ENCODE assay signal across 19 cellular contexts in the genomic region with DNA sequence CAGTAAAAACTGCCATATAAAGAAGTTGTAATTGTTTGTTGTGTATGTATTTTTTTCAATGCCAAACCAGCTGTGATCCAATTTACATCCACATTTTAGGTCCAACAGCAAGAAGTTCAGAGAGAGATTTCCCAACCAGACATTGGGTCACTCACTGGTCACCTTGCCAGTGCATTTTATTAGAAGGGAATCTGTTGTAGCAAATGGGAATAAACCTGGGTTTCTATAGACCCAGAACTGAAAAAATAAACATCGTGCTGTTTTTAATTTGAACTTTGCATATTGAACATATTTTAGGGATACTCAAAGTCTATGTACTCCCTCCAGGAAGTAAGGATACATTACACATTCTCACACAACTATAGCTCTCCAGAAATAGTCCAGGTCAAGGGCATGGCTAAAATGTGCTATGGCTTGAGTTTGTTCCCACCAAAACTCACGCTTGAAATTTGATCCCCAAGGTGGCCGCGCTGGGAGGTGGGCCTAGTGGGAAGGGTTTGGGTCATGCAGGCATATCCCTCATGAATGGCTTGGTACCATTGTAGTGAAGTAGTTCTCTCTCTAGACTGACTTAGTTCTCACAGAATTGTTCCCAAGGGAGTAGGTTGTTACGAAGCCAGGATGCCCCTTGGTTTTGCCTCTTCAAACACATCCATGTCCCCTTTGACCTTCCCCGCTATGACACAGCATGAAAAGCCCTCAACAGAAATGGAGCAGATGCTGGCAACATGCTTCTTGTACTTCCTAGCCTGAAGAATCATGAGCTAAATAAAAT.
DNase-seq lines count a peak whose midpoint lies in the region; ATAC-seq and TF ChIP-seq lines count a peak whose summit lies in the region.
"Had no signal": no experiment of that assay in that cellular context is flagged by ENCODE, and none has a peak within 500 bp of the region (broad histone marks: within the 10 kb centered on the region; RNA-seq: fewer than 3 reads in every experiment).

No MANE protein-coding gene starts in this region.

- no peak overlapping the region for H3K4me2 ChIP-seq in fibroblast of lung (ENCODE audit: extremely low read depth, insufficient read depth, low read length)
- H3K4me2 ChIP-seq: PC-9 had no signal

- WGBS in spleen, 5 donors, result 86 to 93% (median 92%) methylated on average over 6 of the region's 6 CpGs

- ATAC-seq in T-helper 17 cell, result no peak

- H4K20me1 ChIP-seq in fibroblast of lung (ENCODE audit: control insufficient read depth, extremely low read depth, insufficient read depth, low read length), result no peaks in the 10 kb centered on the region

- no peaks in the 10 kb centered on the region for H3K79me2 ChIP-seq in fibroblast of lung (ENCODE audit: control insufficient read depth, insufficient read depth, low read length)

- H3K36me3 Mint-ChIP-seq in T-helper 17 cell (ENCODE audit: low read depth), result peaks cover 2% of the 10 kb centered on the region

- H3K9me3 ChIP-seq in T-helper 17 cell (ENCODE audit: control insufficient read depth, low read length, poor library complexity, severe bottlenecking) (no peaks in the 10 kb centered on the region), fibroblast of lung (ENCODE audit: control insufficient read depth, insufficient read depth, low read depth, low read length) (no peaks in the 10 kb centered on the region), spleen (no peaks in the 10 kb centered on the region)
- H3K9me3 ChIP-seq: HAP-1 had no signal

- TF ChIP-seq CTCF in fibroblast of lung (conservative IDR thresholded peaks at IDR 0.05 in 1 of 2, IDR thresholded peaks at IDR 0.05 in 1 of 2; ENCODE audit: low read depth in 1 of 2, low read length in 2 of 2) (no peak), spleen (IDR thresholded peaks at IDR 0.05 in 8 of 11, conservative IDR thresholded peaks at IDR 0.05 in 3 of 11) (no peak)

- H3K4me3 Mint-ChIP-seq in T-helper 17 cell, result peak overlapping the region; percentile 5
- H3K4me3 Mint-ChIP-seq: CD14-positive monocyte had no signal

- intact Hi-C loops in spleen (cut with DNase I; ENCODE audit: low total_unique reads), result no loop called here

- H3K4me3 ChIP-seq in fibroblast of lung (replicated peaks in 1 of 4; ENCODE audit: control extremely low read depth in 1 of 4, insufficient read depth in 1 of 4, low read depth in 3 of 4, low read length in 4 of 4) (no peak overlapping the region), spleen (no peak overlapping the region)
- H3K4me3 ChIP-seq: HAP-1, PC-9, SK-N-MC had no signal

- H3K27ac Mint-ChIP-seq in T-helper 17 cell, result no peak overlapping the region

- TF ChIP-seq POLR2A in spleen (IDR thresholded peaks at IDR 0.05), result no peak

- H3K4me1 ChIP-seq in fibroblast of lung (ENCODE audit: control insufficient read depth, extremely low read depth, insufficient read depth, low read length) (no peaks in the 10 kb centered on the region), spleen (peaks cover 12 to 33% (median 24%) of the 10 kb centered on the region in 6 donors)
- H3K4me1 ChIP-seq: HAP-1 had no signal

- no peak overlapping the region for H2AFZ ChIP-seq in fibroblast of lung (ENCODE audit: low read length)
- H2AFZ ChIP-seq: PC-9 had no signal

- no peaks in the 10 kb centered on the region for H3K27me3 Mint-ChIP-seq in T-helper 17 cell

- H3K36me3 ChIP-seq in fibroblast of lung (ENCODE audit: control insufficient read depth, insufficient read depth, low read length) (peaks cover 2% of the 10 kb centered on the region), spleen (peaks cover 0 to 16% (median 0%) of the 10 kb centered on the region in 6 donors)
- H3K36me3 ChIP-seq: HAP-1 had no signal

- H3K27ac ChIP-seq in fibroblast of lung (ENCODE audit: insufficient read depth, low read length) (peak overlapping the region; percentile 20), spleen (no peak overlapping the region)
- H3K27ac ChIP-seq: PC-9, SK-N-MC had no signal

- no peaks in the 10 kb centered on the region for H3K27me3 ChIP-seq in fibroblast of lung (ENCODE audit: control insufficient read depth, insufficient read depth, low read length)
- H3K27me3 ChIP-seq in spleen (replicated peaks in 1 of 7), result no peaks in the 10 kb centered on the region

- DNase-seq in T-helper 17 cell, result no peak
- peak; percentile 98 for DNase-seq in brain pericyte (ENCODE audit: low read depth, low spot score)
- peak in 1 of 2 donors; percentile 40 for DNase-seq in fibroblast of lung (ENCODE audit: low read depth in 2 of 2)
- DNase-seq in spleen, result peak; percentile 25
- DNase-seq in NCI-H774 (lab: John Stamatoyannopoulos, UW), result no peak
- DNase-seq in NCI-H2227 (lab: John Stamatoyannopoulos, UW; ENCODE audit: unreplicated experiment), result no peak
- no peak for DNase-seq in COR-L47 (lab: John Stamatoyannopoulos, UW)
- DNase-seq: DMS79, Karpas-422, NCI-H1417, NCI-H1694 treated with DMSO at 0.1 percent for 48 hours, NCI-H2081 treated with DMSO at 0.1 percent for 48 hours, NCI-H69, PC-9, RPMI8226, SHP77 had no signal

- H3K9ac ChIP-seq in fibroblast of lung (ENCODE audit: insufficient read depth, low read length), result no peak overlapping the region

- peaks cover 19% of the 10 kb centered on the region for H3K4me1 Mint-ChIP-seq in T-helper 17 cell

Comparison
In these comparisons a context has a peak if more than half of its experiments do, and no peak if none do; other contexts are left out.
1. DNase-seq: peak in brain pericyte (single experiment) and spleen (single experiment); none in T-helper 17 cell (0 of 3), NCI-H774 (single experiment), NCI-H2227 (single experiment) and COR-L47 (single experiment).